In the genomic region with DNA sequence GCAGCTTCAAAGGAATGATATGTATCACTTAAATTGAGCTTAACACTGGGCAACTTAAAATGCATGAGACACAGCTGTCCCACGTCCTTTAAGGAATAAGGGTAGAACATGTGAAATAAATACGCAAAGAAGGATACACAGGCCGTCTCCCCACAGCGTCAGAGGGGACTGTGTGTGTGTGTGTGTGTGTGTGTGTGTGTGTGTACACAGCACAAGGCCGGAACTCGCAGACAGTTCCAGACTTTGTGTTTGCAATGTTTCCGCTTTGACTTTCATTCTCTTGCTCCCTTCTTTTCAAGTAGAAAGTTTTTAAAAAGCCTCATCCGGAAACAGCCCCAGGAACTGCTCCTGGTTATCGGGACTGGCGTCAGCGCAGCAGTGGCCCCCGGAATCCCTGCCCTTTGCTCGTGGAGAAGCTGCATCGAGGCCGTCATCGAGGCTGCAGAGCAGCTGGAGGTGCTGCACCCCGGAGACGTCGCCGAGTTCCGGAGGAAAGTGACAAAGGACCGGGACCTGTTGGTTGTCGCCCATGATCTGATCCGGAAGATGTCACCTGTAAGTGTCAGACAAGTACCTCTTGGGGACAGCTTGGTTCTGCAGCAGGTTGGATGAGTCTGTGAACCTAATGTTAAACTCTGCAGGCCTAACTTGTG, we compare ENCODE assay signal across 16 cellular contexts. TPM values are rescaled to one million over a fixed set of nuclear protein-coding genes. Genes with fewer than 3 reads are reported as not detected.
"Had no signal": no experiment of that assay in that cellular context is flagged by ENCODE, and none has a peak within 500 bp of the region (broad histone marks: within the 10 kb centered on the region; RNA-seq: fewer than 3 reads in every experiment).

No MANE protein-coding gene starts in this region.

- ATAC-seq: activated naive CD4-positive, alpha-beta T cell treated with anti-CD3 and anti-CD28 coated beads, Interleukin-2, amount 50 U/mL, for 72 hours; pancreas had no signal

- DNase-seq: activated CD4-positive, CD25-positive, alpha-beta regulatory T cell; activated T-cell treated with anti-CD3 and anti-CD28 coated beads, Interleukin-2, amount 50 U/mL, for 1 hour; amniotic stem cell; cortex of kidney; effector CD8-positive, alpha-beta T cell; pancreas; SK-N-SH; uterus had no signal

- H3K4me3 ChIP-seq: pancreas, skin epidermis, uterus had no signal

- H3K4me1 ChIP-seq: uterus had no signal

- H3K9me3 Mint-ChIP-seq: activated naive CD4-positive, alpha-beta T cell treated with anti-CD3 and anti-CD28 coated beads, Interleukin-2, amount 50 U/mL, for 72 hours; brain; central memory CD8-positive, alpha-beta T cell had no signal

- H3K27me3 Mint-ChIP-seq: central memory CD8-positive, alpha-beta T cell had no signal

- H3K27ac ChIP-seq: epithelial cell of prostate, pancreas, skin epidermis, uterus had no signal

- H3K4me3 Mint-ChIP-seq: brain; central memory CD8-positive, alpha-beta T cell had no signal

- H3K9me3 ChIP-seq: pancreas, SK-N-SH, uterus had no signal

- H3K36me3 ChIP-seq: uterus had no signal

- H3K27me3 ChIP-seq: pancreas, uterus had no signal

RNA-seq across cellular contexts. Expression of gene UPK3A, which starts 38.2 kb away (rescaled TPM):
- total RNA-seq: activated naive CD4-positive, alpha-beta T cell treated with anti-CD3 and anti-CD28 coated beads, Interleukin-2, amount 50 U/mL, for 72 hours; mesenteric fat pad; myocyte; pancreas; T-helper 1 cell treated with Interleukin-12 subunit alpha and Interleukin-12 subunit beta and Interleukin-4 antibody, amounts not matched to agents 30 ng/mL and 1 ng/mL, for 36 hours; uterus had no signal
